ENCODE assay signal across 1 cellular context in the genomic region with DNA sequence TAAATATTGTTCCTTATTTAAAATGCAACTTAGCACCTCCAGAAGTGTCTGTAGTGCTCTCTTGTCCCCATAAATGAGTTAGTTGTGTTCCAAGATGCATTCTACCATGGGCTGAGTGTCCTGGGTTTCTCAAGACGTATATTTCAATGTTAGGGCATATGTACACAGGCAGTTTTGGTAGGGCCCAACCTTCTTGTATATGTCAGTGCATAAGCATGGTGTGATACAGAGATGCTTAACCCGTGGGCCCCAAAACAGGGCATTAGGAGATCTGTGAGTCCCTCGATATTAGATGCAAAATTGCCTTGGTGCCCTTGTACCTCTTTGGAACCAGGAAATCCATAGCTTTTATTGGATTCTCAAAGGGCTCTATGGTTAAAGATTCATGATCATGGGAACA.
TF ChIP-seq lines count a peak whose summit lies in the region.

No MANE protein-coding gene starts in this region.

TF ChIP-seq in HepG2, 621 proteins besides CTCF, POLR2A, EP300 and RAD21 (continued from another document):
- TF ChIP-seq, protein P1, sequence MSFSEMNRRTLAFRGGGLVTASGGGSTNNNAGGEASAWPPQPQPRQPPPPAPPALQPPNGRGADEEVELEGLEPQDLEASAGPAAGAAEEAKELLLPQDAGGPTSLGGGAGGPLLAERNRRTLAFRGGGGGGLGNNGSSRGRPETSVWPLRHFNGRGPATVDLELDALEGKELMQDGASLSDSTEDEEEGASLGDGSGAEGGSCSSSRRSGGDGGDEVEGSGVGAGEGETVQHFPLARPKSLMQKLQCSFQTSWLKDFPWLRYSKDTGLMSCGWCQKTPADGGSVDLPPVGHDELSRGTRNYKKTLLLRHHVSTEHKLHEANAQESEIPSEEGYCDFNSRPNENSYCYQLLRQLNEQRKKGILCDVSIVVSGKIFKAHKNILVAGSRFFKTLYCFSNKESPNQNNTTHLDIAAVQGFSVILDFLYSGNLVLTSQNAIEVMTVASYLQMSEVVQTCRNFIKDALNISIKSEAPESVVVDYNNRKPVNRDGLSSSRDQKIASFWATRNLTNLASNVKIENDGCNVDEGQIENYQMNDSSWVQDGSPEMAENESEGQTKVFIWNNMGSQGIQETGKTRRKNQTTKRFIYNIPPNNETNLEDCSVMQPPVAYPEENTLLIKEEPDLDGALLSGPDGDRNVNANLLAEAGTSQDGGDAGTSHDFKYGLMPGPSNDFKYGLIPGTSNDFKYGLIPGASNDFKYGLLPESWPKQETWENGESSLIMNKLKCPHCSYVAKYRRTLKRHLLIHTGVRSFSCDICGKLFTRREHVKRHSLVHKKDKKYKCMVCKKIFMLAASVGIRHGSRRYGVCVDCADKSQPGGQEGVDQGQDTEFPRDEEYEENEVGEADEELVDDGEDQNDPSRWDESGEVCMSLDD (CRISPR knock-in tag; IDR thresholded peaks at IDR 0.05; ENCODE audit: borderline replicate concordance), result no peak
- TF ChIP-seq, protein P2, sequence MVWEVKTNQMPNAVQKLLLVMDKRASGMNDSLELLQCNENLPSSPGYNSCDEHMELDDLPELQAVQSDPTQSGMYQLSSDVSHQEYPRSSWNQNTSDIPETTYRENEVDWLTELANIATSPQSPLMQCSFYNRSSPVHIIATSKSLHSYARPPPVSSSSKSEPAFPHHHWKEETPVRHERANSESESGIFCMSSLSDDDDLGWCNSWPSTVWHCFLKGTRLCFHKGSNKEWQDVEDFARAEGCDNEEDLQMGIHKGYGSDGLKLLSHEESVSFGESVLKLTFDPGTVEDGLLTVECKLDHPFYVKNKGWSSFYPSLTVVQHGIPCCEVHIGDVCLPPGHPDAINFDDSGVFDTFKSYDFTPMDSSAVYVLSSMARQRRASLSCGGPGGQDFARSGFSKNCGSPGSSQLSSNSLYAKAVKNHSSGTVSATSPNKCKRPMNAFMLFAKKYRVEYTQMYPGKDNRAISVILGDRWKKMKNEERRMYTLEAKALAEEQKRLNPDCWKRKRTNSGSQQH (CRISPR knock-in tag; IDR thresholded peaks at IDR 0.05; ENCODE audit: low read depth), result no peak
- TF ChIP-seq ZNF251 (CRISPR knock-in tag; IDR thresholded peaks at IDR 0.05) (no peak), ZNF564 (CRISPR knock-in tag; IDR thresholded peaks at IDR 0.05) (no peak), ZNF792 (CRISPR knock-in tag; IDR thresholded peaks at IDR 0.05) (no peak), ZNF724P (CRISPR knock-in tag; IDR thresholded peaks at IDR 0.05; ENCODE audit: borderline replicate concordance) (no peak), ELF4 (CRISPR knock-in tag; IDR thresholded peaks at IDR 0.05; ENCODE audit: borderline replicate concordance) (no peak), TCF7 (IDR thresholded peaks at IDR 0.05; ENCODE audit: low read depth) (no peak), ZKSCAN8 (CRISPR knock-in tag; IDR thresholded peaks at IDR 0.05; ENCODE audit: borderline replicate concordance) (no peak)
- TF ChIP-seq, protein P3, sequence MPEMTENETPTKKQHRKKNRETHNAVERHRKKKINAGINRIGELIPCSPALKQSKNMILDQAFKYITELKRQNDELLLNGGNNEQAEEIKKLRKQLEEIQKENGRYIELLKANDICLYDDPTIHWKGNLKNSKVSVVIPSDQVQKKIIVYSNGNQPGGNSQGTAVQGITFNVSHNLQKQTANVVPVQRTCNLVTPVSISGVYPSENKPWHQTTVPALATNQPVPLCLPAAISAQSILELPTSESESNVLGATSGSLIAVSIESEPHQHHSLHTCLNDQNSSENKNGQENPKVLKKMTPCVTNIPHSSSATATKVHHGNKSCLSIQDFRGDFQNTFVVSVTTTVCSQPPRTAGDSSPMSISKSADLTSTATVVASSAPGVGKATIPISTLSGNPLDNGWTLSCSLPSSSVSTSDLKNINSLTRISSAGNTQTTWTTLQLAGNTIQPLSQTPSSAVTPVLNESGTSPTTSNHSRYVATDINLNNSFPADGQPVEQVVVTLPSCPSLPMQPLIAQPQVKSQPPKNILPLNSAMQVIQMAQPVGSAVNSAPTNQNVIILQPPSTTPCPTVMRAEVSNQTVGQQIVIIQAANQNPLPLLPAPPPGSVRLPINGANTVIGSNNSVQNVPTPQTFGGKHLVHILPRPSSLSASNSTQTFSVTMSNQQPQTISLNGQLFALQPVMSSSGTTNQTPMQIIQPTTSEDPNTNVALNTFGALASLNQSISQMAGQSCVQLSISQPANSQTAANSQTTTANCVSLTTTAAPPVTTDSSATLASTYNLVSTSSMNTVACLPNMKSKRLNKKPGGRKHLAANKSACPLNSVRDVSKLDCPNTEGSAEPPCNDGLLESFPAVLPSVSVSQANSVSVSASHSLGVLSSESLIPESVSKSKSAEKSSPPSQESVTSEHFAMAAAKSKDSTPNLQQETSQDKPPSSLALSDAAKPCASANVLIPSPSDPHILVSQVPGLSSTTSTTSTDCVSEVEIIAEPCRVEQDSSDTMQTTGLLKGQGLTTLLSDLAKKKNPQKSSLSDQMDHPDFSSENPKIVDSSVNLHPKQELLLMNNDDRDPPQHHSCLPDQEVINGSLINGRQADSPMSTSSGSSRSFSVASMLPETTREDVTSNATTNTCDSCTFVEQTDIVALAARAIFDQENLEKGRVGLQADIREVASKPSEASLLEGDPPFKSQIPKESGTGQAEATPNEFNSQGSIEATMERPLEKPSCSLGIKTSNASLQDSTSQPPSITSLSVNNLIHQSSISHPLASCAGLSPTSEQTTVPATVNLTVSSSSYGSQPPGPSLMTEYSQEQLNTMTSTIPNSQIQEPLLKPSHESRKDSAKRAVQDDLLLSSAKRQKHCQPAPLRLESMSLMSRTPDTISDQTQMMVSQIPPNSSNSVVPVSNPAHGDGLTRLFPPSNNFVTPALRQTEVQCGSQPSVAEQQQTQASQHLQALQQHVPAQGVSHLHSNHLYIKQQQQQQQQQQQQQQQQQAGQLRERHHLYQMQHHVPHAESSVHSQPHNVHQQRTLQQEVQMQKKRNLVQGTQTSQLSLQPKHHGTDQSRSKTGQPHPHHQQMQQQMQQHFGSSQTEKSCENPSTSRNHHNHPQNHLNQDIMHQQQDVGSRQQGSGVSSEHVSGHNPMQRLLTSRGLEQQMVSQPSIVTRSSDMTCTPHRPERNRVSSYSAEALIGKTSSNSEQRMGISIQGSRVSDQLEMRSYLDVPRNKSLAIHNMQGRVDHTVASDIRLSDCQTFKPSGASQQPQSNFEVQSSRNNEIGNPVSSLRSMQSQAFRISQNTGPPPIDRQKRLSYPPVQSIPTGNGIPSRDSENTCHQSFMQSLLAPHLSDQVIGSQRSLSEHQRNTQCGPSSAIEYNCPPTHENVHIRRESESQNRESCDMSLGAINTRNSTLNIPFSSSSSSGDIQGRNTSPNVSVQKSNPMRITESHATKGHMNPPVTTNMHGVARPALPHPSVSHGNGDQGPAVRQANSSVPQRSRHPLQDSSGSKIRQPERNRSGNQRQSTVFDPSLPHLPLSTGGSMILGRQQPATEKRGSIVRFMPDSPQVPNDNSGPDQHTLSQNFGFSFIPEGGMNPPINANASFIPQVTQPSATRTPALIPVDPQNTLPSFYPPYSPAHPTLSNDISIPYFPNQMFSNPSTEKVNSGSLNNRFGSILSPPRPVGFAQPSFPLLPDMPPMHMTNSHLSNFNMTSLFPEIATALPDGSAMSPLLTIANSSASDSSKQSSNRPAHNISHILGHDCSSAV (CRISPR knock-in tag; IDR thresholded peaks at IDR 0.05; ENCODE audit: borderline replicate concordance), result no peak
- TF ChIP-seq, protein P4, sequence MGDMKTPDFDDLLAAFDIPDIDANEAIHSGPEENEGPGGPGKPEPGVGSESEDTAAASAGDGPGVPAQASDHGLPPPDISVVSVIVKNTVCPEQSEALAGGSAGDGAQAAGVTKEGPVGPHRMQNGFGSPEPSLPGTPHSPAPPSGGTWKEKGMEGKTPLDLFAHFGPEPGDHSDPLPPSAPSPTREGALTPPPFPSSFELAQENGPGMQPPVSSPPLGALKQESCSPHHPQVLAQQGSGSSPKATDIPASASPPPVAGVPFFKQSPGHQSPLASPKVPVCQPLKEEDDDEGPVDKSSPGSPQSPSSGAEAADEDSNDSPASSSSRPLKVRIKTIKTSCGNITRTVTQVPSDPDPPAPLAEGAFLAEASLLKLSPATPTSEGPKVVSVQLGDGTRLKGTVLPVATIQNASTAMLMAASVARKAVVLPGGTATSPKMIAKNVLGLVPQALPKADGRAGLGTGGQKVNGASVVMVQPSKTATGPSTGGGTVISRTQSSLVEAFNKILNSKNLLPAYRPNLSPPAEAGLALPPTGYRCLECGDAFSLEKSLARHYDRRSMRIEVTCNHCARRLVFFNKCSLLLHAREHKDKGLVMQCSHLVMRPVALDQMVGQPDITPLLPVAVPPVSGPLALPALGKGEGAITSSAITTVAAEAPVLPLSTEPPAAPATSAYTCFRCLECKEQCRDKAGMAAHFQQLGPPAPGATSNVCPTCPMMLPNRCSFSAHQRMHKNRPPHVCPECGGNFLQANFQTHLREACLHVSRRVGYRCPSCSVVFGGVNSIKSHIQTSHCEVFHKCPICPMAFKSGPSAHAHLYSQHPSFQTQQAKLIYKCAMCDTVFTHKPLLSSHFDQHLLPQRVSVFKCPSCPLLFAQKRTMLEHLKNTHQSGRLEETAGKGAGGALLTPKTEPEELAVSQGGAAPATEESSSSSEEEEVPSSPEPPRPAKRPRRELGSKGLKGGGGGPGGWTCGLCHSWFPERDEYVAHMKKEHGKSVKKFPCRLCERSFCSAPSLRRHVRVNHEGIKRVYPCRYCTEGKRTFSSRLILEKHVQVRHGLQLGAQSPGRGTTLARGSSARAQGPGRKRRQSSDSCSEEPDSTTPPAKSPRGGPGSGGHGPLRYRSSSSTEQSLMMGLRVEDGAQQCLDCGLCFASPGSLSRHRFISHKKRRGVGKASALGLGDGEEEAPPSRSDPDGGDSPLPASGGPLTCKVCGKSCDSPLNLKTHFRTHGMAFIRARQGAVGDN (CRISPR knock-in tag; IDR thresholded peaks at IDR 0.05), result no peak
- TF ChIP-seq, protein P5, sequence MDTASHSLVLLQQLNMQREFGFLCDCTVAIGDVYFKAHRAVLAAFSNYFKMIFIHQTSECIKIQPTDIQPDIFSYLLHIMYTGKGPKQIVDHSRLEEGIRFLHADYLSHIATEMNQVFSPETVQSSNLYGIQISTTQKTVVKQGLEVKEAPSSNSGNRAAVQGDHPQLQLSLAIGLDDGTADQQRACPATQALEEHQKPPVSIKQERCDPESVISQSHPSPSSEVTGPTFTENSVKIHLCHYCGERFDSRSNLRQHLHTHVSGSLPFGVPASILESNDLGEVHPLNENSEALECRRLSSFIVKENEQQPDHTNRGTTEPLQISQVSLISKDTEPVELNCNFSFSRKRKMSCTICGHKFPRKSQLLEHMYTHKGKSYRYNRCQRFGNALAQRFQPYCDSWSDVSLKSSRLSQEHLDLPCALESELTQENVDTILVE (CRISPR knock-in tag; IDR thresholded peaks at IDR 0.05), result no peak
